8 cellular contexts compared by ENCODE assay signal in the genomic region with DNA sequence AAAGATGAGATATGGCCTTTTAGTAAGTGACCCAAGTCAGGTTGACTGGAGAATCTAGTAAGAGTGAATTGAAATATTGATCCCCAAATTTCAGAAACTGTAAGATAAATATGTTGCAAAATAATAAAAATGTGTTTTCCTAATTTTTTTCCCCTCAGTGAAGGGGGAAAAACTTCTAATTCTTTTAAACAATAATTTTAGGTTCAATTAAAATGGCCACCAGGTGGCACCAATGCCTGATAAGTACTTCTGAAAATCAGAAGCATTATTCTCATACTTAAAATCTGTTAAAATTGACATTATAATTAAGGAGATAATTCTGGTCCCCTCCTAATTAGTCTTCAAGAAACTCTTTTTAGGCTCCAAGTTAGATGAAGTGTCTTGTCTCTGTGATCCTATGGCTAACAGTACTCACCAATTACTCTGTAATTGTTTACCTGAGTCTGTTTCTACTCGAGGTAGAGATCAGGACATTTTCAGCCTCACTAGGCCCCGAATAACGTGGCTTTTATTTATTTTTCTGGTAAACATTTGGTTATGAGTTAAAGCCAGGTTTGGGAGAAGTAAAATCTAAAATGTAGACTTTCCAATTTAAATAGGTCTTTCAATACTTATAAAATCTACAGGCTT. TPM values are rescaled to one million over a fixed set of nuclear protein-coding genes. Genes with fewer than 3 reads are reported as not detected.
DNase-seq lines count a peak whose midpoint lies in the region; ATAC-seq, FAIRE-seq and TF ChIP-seq lines count a peak whose summit lies in the region.
"Had no signal": no experiment of that assay in that cellular context is flagged by ENCODE, and none has a peak within 500 bp of the region (broad histone marks: within the 10 kb centered on the region; RNA-seq: fewer than 3 reads in every experiment).

No MANE protein-coding gene starts in this region.

- peak in 1 of 2 experiments; percentile 56 for TF ChIP-seq RAD21 in H1 (IDR thresholded peaks at IDR 0.05 in 1 of 2, conservative IDR thresholded peaks at IDR 0.05 in 1 of 2; ENCODE audit: low read depth in 2 of 2, low read length in 2 of 2)

- TF ChIP-seq POLR2A in H1 (IDR thresholded peaks at IDR 0.05; ENCODE audit: control extremely low read depth in 1 of 2, low read depth in 2 of 2, low read length in 2 of 2), result no peak

- peaks cover 17% of the 10 kb centered on the region for H3K36me3 Mint-ChIP-seq in Calu3 (ENCODE audit: insufficient read depth, unreplicated experiment)

- no peak overlapping the region for H4K91ac ChIP-seq in H1 (replicated peaks; ENCODE audit: insufficient read length, low read length)

- ATAC-seq in pancreas, result peak in 3 of 4 donors; percentile 39 to 57 (median 55)
- ATAC-seq in GM19324 (IDR thresholded peaks at IDR 0.05; ENCODE audit: low FRiP score, unreplicated experiment), result no peak
- ATAC-seq in GM21825 (IDR thresholded peaks at IDR 0.05; ENCODE audit: unreplicated experiment), result no peak
- ATAC-seq: T-helper 17 cell had no signal

- H3K4me3 Mint-ChIP-seq in Calu3 (ENCODE audit: low read depth, unreplicated experiment), result no peak overlapping the region
- H3K4me3 Mint-ChIP-seq: T-helper 17 cell had no signal

- H3K56ac ChIP-seq in H1 (replicated peaks; ENCODE audit: insufficient read length, low read depth, low read length), result no peak overlapping the region

- no peak overlapping the region for H2BK120ac ChIP-seq in H1 (replicated peaks; ENCODE audit: low read depth, low read length)

- TF ChIP-seq CTCF in Calu3 (IDR thresholded peaks at IDR 0.05; ENCODE audit: unreplicated experiment), result peak; percentile 76
- TF ChIP-seq CTCF in HEK293 (tag by site-specific recombination; IDR thresholded peaks at IDR 0.05), result no peak
- TF ChIP-seq CTCF in RWPE1 (conservative IDR thresholded peaks at IDR 0.05; ENCODE audit: low read depth), result peak; percentile 53
- TF ChIP-seq CTCF in H1 (IDR thresholded peaks at IDR 0.05; ENCODE audit: control extremely low read depth in 1 of 3, insufficient read depth in 1 of 3, low read depth in 1 of 3, low read length in 3 of 3), result peak in 2 of 3 experiments; percentile 19 to 26; a peak in 2 of 4 replicates
- peak; percentile 33 to 61 (median 52) for TF ChIP-seq CTCF in pancreas (IDR thresholded peaks at IDR 0.05)

- CTCF ChIA-PET in Calu3 (lab: Charles Lee) (no interaction called here), HEK293 (lab: Yijun Ruan, JAX) (interaction anchor here (0.8 to 2.9 kb wide), 8 partner anchors 10 to 709 kb away, joined by 3 to 14 read pairs (median 4); no protein-coding TSS in a partner anchor), RWPE1 (lab: Yijun Ruan, JAX) (no interaction called here), H1 (lab: Charles Lee; ENCODE audit: partially characterized antibody) (interaction anchor here (0.7 to 5.0 kb wide), 21 partner anchors 11 to 782 kb away, joined by 3 to 61 read pairs (median 5); no protein-coding TSS in a partner anchor)

- H3K36me3 ChIP-seq in HEK293 (ENCODE audit: control insufficient read depth in 2 of 2, insufficient read depth in 1 of 2, low read length in 2 of 2), result peaks cover 0 to 12% of the 10 kb centered on the region in 2 experiments; a peak in 1 of 3 replicates
- H3K36me3 ChIP-seq in H1 (ENCODE audit: control insufficient read depth in 2 of 4, insufficient read depth in 4 of 4, low read length in 3 of 4), result peaks cover 0 to 13% (median 0%) of the 10 kb centered on the region in 4 experiments; a peak in 2 of 8 replicates
- no peaks in the 10 kb centered on the region for H3K36me3 ChIP-seq in pancreas

- intact Hi-C loops in Calu3 (cut with micrococcal nuclease; ENCODE audit: unreplicated experiment) (loop anchor here (1.0 to 5.0 kb wide), 3 partner anchors 44 to 151 kb away; no protein-coding TSS in a partner anchor), pancreas (cut with DNase I) (no loop called here)

- no peak overlapping the region for H3K18ac ChIP-seq in H1 (ENCODE audit: extremely low read depth, low read length)

- H3K9me3 ChIP-seq in HEK293 (ENCODE audit: control insufficient read depth, insufficient read depth, low read depth, low read length) (no peaks in the 10 kb centered on the region), H1 (ENCODE audit: insufficient read depth in 2 of 2, low read depth in 1 of 2, low read length in 1 of 2) (peaks cover 6 to 7% of the 10 kb centered on the region in 2 experiments; a peak in 3 of 4 replicates), pancreas (no peaks in the 10 kb centered on the region)

- no peak overlapping the region for H3K27ac Mint-ChIP-seq in Calu3 (ENCODE audit: unreplicated experiment)
- H3K27ac Mint-ChIP-seq: T-helper 17 cell had no signal

- H3K4me1 Mint-ChIP-seq in Calu3 (ENCODE audit: low read depth, unreplicated experiment), result peaks cover 5% of the 10 kb centered on the region

- no peaks in the 10 kb centered on the region for H3K9me3 Mint-ChIP-seq in Calu3 (ENCODE audit: low read depth, unreplicated experiment)

- H3K9ac ChIP-seq in H1 (replicated peaks in 1 of 4; ENCODE audit: extremely low read depth in 1 of 4, low read depth in 3 of 4, low read length in 3 of 4), result no peak overlapping the region

- no TSS peak for BruUV-seq in Calu3 (replicated peaks; lab: Mats Ljungman, UMichigan)

- no peaks in the 10 kb centered on the region for H4K20me1 ChIP-seq in H1 (replicated peaks in 1 of 2; ENCODE audit: control insufficient read depth in 1 of 2, insufficient read depth in 2 of 2, low read length in 2 of 2)

- WGBS in H1 (ENCODE audit: extremely low coverage in 1 of 2, insufficient coverage in 1 of 2, insufficient read length in 1 of 2, insufficient replicate concordance in 2 of 2, low coverage in 1 of 2, low lambda C conversion rate in 2 of 2, missing lambda C conversion rate in 1 of 2), 2 experiments, result 78% methylated on average over 3 of the region's 3 CpGs; no CpG with 5 or more reads in 1 of the 2 experiments
- 32 to 33% methylated on average over 3 of the region's 3 CpGs for WGBS in pancreas, 2 donors

- H3K27me3 Mint-ChIP-seq in Calu3 (ENCODE audit: unreplicated experiment), result no peaks in the 10 kb centered on the region
- H3K27me3 Mint-ChIP-seq: T-helper 17 cell had no signal

- H3K27me3 ChIP-seq in H1 (replicated peaks in 1 of 4; ENCODE audit: control insufficient read depth in 3 of 4, extremely low read depth in 1 of 4, insufficient read depth in 3 of 4, low read length in 3 of 4) (no peaks in the 10 kb centered on the region), pancreas (no peaks in the 10 kb centered on the region)

- no peak overlapping the region for H2BK12ac ChIP-seq in H1 (ENCODE audit: low read depth, low read length)

- H2AK5ac ChIP-seq in H1 (ENCODE audit: low read depth, low read length), result no peak overlapping the region

- H3K4me1 ChIP-seq in HEK293 (ENCODE audit: control insufficient read depth, insufficient read depth, low read length), result no peaks in the 10 kb centered on the region
- no peaks in the 10 kb centered on the region; a peak in 1 of 7 replicates for H3K4me1 ChIP-seq in H1 (replicated peaks in 1 of 4; ENCODE audit: control insufficient read depth in 3 of 4, insufficient read depth in 4 of 4, low read length in 3 of 4)
- no peaks in the 10 kb centered on the region for H3K4me1 ChIP-seq in pancreas

- no peak for TF ChIP-seq EP300 in H1 (IDR thresholded peaks at IDR 0.05; ENCODE audit: borderline replicate concordance in 1 of 2, low read depth in 2 of 2, low read length in 2 of 2)

- H3K79me2 ChIP-seq in H1 (ENCODE audit: control insufficient read depth in 1 of 2, insufficient read depth in 2 of 2, low read length in 2 of 2), result no peaks in the 10 kb centered on the region

- no peak overlapping the region for H4K5ac ChIP-seq in H1 (ENCODE audit: insufficient read length, low read depth, low read length)

- H2BK20ac ChIP-seq in H1 (ENCODE audit: low read length), result no peak overlapping the region

- POLR2A ChIA-PET in HEK293 (lab: Yijun Ruan, JAX) (no interaction called here), RWPE1 (lab: Yijun Ruan, JAX; ENCODE audit: low non-redundant PET) (no interaction called here), H1 (lab: Charles Lee; ENCODE audit: partially characterized antibody) (no interaction called here)

- no peak overlapping the region for H4K8ac ChIP-seq in H1 (ENCODE audit: extremely low read depth, insufficient read depth, low read length)

- no peak overlapping the region for H2BK15ac ChIP-seq in H1 (ENCODE audit: low read length)

- H3K27ac ChIP-seq in HEK293 (ENCODE audit: extremely low read depth, low read depth, low read length) (no peak overlapping the region), RWPE1 (no peak overlapping the region), H1 (ENCODE audit: low read depth, low read length) (no peak overlapping the region), pancreas (no peak overlapping the region)

- no peaks in the 10 kb centered on the region for H3K23me2 ChIP-seq in H1 (ENCODE audit: low read depth, low read length)

- H3K14ac ChIP-seq in H1 (ENCODE audit: insufficient read length), result no peak overlapping the region

- no peak overlapping the region for H3K23ac ChIP-seq in H1 (ENCODE audit: insufficient read length)

- H3K4me3 ChIP-seq in HEK293 (ENCODE audit: low read depth, low read length) (no peak overlapping the region), H1 (ENCODE audit: extremely low read depth in 1 of 4, insufficient read depth in 2 of 4, low read depth in 3 of 4, low read length in 4 of 4) (no peak overlapping the region), pancreas (no peak overlapping the region)

- no peak overlapping the region for H2BK5ac ChIP-seq in H1 (ENCODE audit: low read depth, low read length)

- H3K79me1 ChIP-seq in H1 (ENCODE audit: low read depth, low read length), result no peaks in the 10 kb centered on the region

- H2AFZ ChIP-seq in H1 (ENCODE audit: low read length), result no peak overlapping the region

- no peak overlapping the region for H3K4me2 ChIP-seq in H1 (ENCODE audit: insufficient read depth in 1 of 2, low read depth in 2 of 2, low read length in 2 of 2)

- peak; percentile 47 for DNase-seq in Calu3
- DNase-seq in RWPE1 (ENCODE audit: low spot score), result no peak
- DNase-seq in H1 (ENCODE audit: low read depth in 1 of 2, low spot score in 2 of 2), result no peak
- no peak for DNase-seq in pancreas

- H3K4ac ChIP-seq in H1 (replicated peaks; ENCODE audit: insufficient read length, low read depth, low read length), result no peak overlapping the region

- FAIRE-seq in H1 (lab: Jason Lieb, UNC), result no peak
- peak; percentile 93 for FAIRE-seq in pancreas (lab: Jason Lieb, UNC)

TF ChIP-seq in H1, 55 proteins besides CTCF, POLR2A, EP300 and RAD21 (continues in another document):
- no peak for TF ChIP-seq CREB1 (IDR thresholded peaks at IDR 0.05)

RNA-seq across cellular contexts. Expression of a gene that starts 52.6 kb away (rescaled TPM):
- total RNA-seq in Calu3 (2022), result 90.7 and 104 TPM in 2 replicates
- total RNA-seq in H1 (2021; fragmentation: NEBNext Ultra II Directional; extraction: Animal tissue kit (Norgen Biotek cat#: 25700)), result 64.2 and 67.7 TPM in 2 replicates
- 8.0 and 12.1 TPM in 2 replicates for polyA plus RNA-seq in H1 (2011; rRNA removed)
- polyA plus RNA-seq in H1 (2011; cell fraction: cytosol; rRNA removed), result 24.4 TPM
- polyA plus RNA-seq in H1 (2011; cell fraction: nucleus; rRNA removed), result 17.6 TPM
- 31.4 to 50.1 TPM (median 38.1 TPM) in 4 replicates for polyA plus RNA-seq in H1 (2012, experiment 1 of 2)
- polyA plus RNA-seq in H1 (2012, experiment 2 of 2), result 2.4 TPM
- polyA plus RNA-seq in H1 (2013, experiment 1 of 2), result 30.7 TPM
- polyA plus RNA-seq in H1 (2013, experiment 2 of 2), result 29.9 TPM
- 74.3 and 119 TPM in 2 replicates for polyA minus RNA-seq in H1 (2011; rRNA and poly(A)+ RNA removed)
- polyA minus RNA-seq in H1 (2011; cell fraction: cytosol; rRNA and poly(A)+ RNA removed), result 34.7 TPM
- polyA minus RNA-seq in H1 (2011; cell fraction: nucleus; rRNA and poly(A)+ RNA removed), result 61.5 TPM
- 10 to 100 TPM; 37.3 to 54.5 (median 45.6) TPM for total RNA-seq in pancreas
- polyA plus RNA-seq in pancreas, result 10 to 100 TPM; 15.7 to 19.2 TPM

Comparison
In these comparisons a context has a peak if more than half of its experiments do, and no peak if none do; other contexts are left out.
1. ATAC-seq: peak in pancreas (3 of 4); none in GM19324 (single experiment) and GM21825 (single experiment).
2. CTCF ChIA-PET loops: an anchor here in HEK293 (0.8 to 2.9 kb wide) and H1 (0.7 to 5.0 kb wide); none called in Calu3 and RWPE1.